In genomic region chr3:190309414-190309813, GRCh38 we compare ENCODE assay signal across 35 cellular contexts. TPM values are rescaled to one million over a fixed set of nuclear protein-coding genes. Genes with fewer than 3 reads are reported as not detected.
"Had no signal": no experiment of that assay in that cellular context is flagged by ENCODE, and none has a peak within 500 bp of the region (broad histone marks: within the 10 kb centered on the region; RNA-seq: fewer than 3 reads in every experiment).

No MANE protein-coding gene starts in this region.

- H3K9me3 Mint-ChIP-seq: activated B cell treated with CpG ODN at 0.5 μM for 24 hours; activated CD4-positive, alpha-beta memory T cell treated with anti-CD3 and anti-CD28 coated beads for 36 hours; activated CD8-positive, alpha-beta T cell treated with anti-CD3 and anti-CD28 coated beads for 36 hours; activated naive CD4-positive, alpha-beta T cell treated with anti-CD3 and anti-CD28 coated beads, Interleukin-2, amount 10 ng/mL, durations not matched to agents 7 days and 5 days; activated naive CD4-positive, alpha-beta T cell treated with anti-CD3 and anti-CD28 coated beads, Interleukin-2, amount 50 U/mL, for 24 hours; activated naive CD8-positive, alpha-beta T cell treated with anti-CD3 and anti-CD28 coated beads, Interleukin-2, amount 10 ng/mL, durations not matched to agents 7 days and 5 days; activated naive CD8-positive, alpha-beta T cell treated with anti-CD3 and anti-CD28 coated beads, Interleukin-2, amount 50 U/mL, for 24 hours; activated T-cell treated with anti-CD3 and anti-CD28 coated beads, Interleukin-2, amount 50 U/mL, for 4 hours; brain; central memory CD8-positive, alpha-beta T cell; T-helper 1 cell treated with Interleukin-12 subunit alpha and Interleukin-12 subunit beta and Interleukin-4 antibody, amounts not matched to agents 30 μg/mL and 1 μg/mL, for 36 hours; T-helper 2 cell treated with Interferon-gamma antibody and Interleukin-4, amounts not matched to agents 5 μg/mL and 100 μg/mL, for 36 hours had no signal

- H3K4me3 Mint-ChIP-seq: activated B cell treated with CpG ODN at 0.5 μM for 24 hours; activated CD4-positive, alpha-beta memory T cell treated with anti-CD3 and anti-CD28 coated beads for 36 hours; activated CD4-positive, alpha-beta T cell treated with anti-CD3 and anti-CD28 coated beads, Interleukin-2, amount 10 ng/mL, durations not matched to agents 24 days and 14 days; activated CD8-positive, alpha-beta T cell treated with anti-CD3 and anti-CD28 coated beads for 36 hours; activated naive CD4-positive, alpha-beta T cell treated with anti-CD3 and anti-CD28 coated beads, Interleukin-2, amount 10 ng/mL, durations not matched to agents 7 days and 5 days; activated naive CD4-positive, alpha-beta T cell treated with anti-CD3 and anti-CD28 coated beads, Interleukin-2, amount 50 U/mL, for 24 hours; activated naive CD8-positive, alpha-beta T cell; activated naive CD8-positive, alpha-beta T cell treated with anti-CD3 and anti-CD28 coated beads, Interleukin-2, amount 10 ng/mL, durations not matched to agents 7 days and 5 days; activated naive CD8-positive, alpha-beta T cell treated with anti-CD3 and anti-CD28 coated beads, Interleukin-2, amount 50 U/mL, for 24 hours; activated T-cell treated with anti-CD3 and anti-CD28 coated beads, Interleukin-2, amount 50 U/mL, for 4 hours; brain; central memory CD8-positive, alpha-beta T cell; T-helper 1 cell treated with Interleukin-12 subunit alpha and Interleukin-12 subunit beta and Interleukin-4 antibody, amounts not matched to agents 30 μg/mL and 1 μg/mL, for 36 hours; T-helper 2 cell treated with Interferon-gamma antibody and Interleukin-4, amounts not matched to agents 5 μg/mL and 100 μg/mL, for 36 hours had no signal

- DNase-seq: activated B cell treated with CpG ODN at 0.5 μM for 24 hours; activated CD4-positive, alpha-beta memory T cell treated with anti-CD3 and anti-CD28 coated beads for 36 hours; activated CD4-positive, alpha-beta T cell treated with anti-CD3 and anti-CD28 coated beads for 4 hours; activated CD4-positive, alpha-beta T cell treated with anti-CD3 and anti-CD28 coated beads, Interleukin-2, amount 10 ng/mL, durations not matched to agents 24 days and 14 days; activated CD4-positive, alpha-beta T cell treated with anti-CD3 and anti-CD28 coated beads, Interleukin-2, amount 50 U/mL, for 1 hour; activated CD4-positive, alpha-beta T cell treated with anti-CD3 and anti-CD28 coated beads, Interleukin-2, amount 50 U/mL, for 4 hours; activated CD4-positive, CD25-positive, alpha-beta regulatory T cell treated with anti-CD3 and anti-CD28 coated beads, Interleukin-2, amount 50 U/mL, for 72 hours; activated CD8-positive, alpha-beta memory T cell treated with anti-CD3 and anti-CD28 coated beads, Interleukin-2, amount 50 U/mL, for 4 hours; activated CD8-positive, alpha-beta T cell treated with anti-CD3 and anti-CD28 coated beads for 36 hours; activated effector memory CD4-positive, alpha-beta T cell treated with Interleukin-2 at 50 U/mL for 16 hours; activated gamma-delta T cell; activated naive CD4-positive, alpha-beta T cell treated with anti-CD3 and anti-CD28 coated beads, Interleukin-2, amount 10 ng/mL, durations not matched to agents 7 days and 5 days; activated naive CD4-positive, alpha-beta T cell treated with Interleukin-2 at 50 U/mL for 16 hours; activated naive CD8-positive, alpha-beta T cell treated with anti-CD3 and anti-CD28 coated beads, Interleukin-2, amount 10 ng/mL, durations not matched to agents 7 days and 5 days; activated naive CD8-positive, alpha-beta T cell treated with anti-CD3 and anti-CD28 coated beads, Interleukin-2, amount 50 U/mL, for 24 hours; activated T-cell treated with anti-CD3 and anti-CD28 coated beads for 4 hours; activated T-cell treated with anti-CD3 and anti-CD28 coated beads, Interleukin-2, amount 50 U/mL, for 1 hour; activated T-cell treated with anti-CD3 and anti-CD28 coated beads, Interleukin-2, amount 50 U/mL, for 4 hours; amygdala; anterior cingulate cortex; caudate nucleus; cerebellar nuclear complex; T-helper 1 cell; T-helper 2 cell; T-helper 9 cell had no signal

- H3K27me3 Mint-ChIP-seq: activated CD4-positive, alpha-beta T cell treated with anti-CD3 and anti-CD28 coated beads, Interleukin-2, amount 10 ng/mL, durations not matched to agents 24 days and 14 days; activated naive CD4-positive, alpha-beta T cell treated with anti-CD3 and anti-CD28 coated beads, Interleukin-2, amount 10 ng/mL, durations not matched to agents 7 days and 5 days; activated naive CD8-positive, alpha-beta T cell treated with anti-CD3 and anti-CD28 coated beads, Interleukin-2, amount 10 ng/mL, durations not matched to agents 7 days and 5 days; brain; central memory CD8-positive, alpha-beta T cell had no signal

- H3K27ac ChIP-seq: ascending aorta, cardiac muscle cell, VCaP had no signal

- H3K4me1 ChIP-seq: ascending aorta had no signal

- H3K9me3 ChIP-seq: ascending aorta had no signal

- H3K4me3 ChIP-seq: ascending aorta, cardiac muscle cell had no signal

- ATAC-seq: activated CD8-positive, alpha-beta T cell treated with anti-CD3 and anti-CD28 coated beads for 36 hours; activated naive CD8-positive, alpha-beta T cell treated with anti-CD3 and anti-CD28 coated beads, Interleukin-2, amount 50 U/mL, for 24 hours; activated T-cell treated with anti-CD3 and anti-CD28 coated beads, Interleukin-2, amount 50 U/mL, for 4 hours had no signal

- H3K36me3 ChIP-seq: ascending aorta, cardiac muscle cell had no signal

- H3K4me1 Mint-ChIP-seq: activated B cell treated with CpG ODN at 0.5 μM for 24 hours; brain; central memory CD8-positive, alpha-beta T cell had no signal

- H3K27ac Mint-ChIP-seq: activated B cell treated with CpG ODN at 0.5 μM for 24 hours; activated CD4-positive, alpha-beta memory T cell treated with anti-CD3 and anti-CD28 coated beads for 36 hours; activated CD4-positive, alpha-beta T cell treated with anti-CD3 and anti-CD28 coated beads, Interleukin-2, amount 10 ng/mL, durations not matched to agents 24 days and 14 days; activated CD8-positive, alpha-beta T cell treated with anti-CD3 and anti-CD28 coated beads for 36 hours; activated naive CD4-positive, alpha-beta T cell treated with anti-CD3 and anti-CD28 coated beads, Interleukin-2, amount 10 ng/mL, durations not matched to agents 7 days and 5 days; activated naive CD4-positive, alpha-beta T cell treated with anti-CD3 and anti-CD28 coated beads, Interleukin-2, amount 50 U/mL, for 24 hours; activated naive CD8-positive, alpha-beta T cell treated with anti-CD3 and anti-CD28 coated beads, Interleukin-2, amount 10 ng/mL, durations not matched to agents 7 days and 5 days; activated naive CD8-positive, alpha-beta T cell treated with anti-CD3 and anti-CD28 coated beads, Interleukin-2, amount 50 U/mL, for 24 hours; activated T-helper 2 cell treated with anti-CD3 and anti-CD28 coated beads, Interferon-gamma antibody, Interleukin-2, Interleukin-4, amounts not matched to agents 10 μg/mL and 5 μg/mL and 100 μg/mL, durations not matched to agents 14 hours and 24 hours and 36 hours; brain; T-helper 1 cell treated with Interleukin-12 subunit alpha and Interleukin-12 subunit beta and Interleukin-4 antibody, amounts not matched to agents 30 μg/mL and 1 μg/mL, for 36 hours; T-helper 2 cell treated with Interferon-gamma antibody and Interleukin-4, amounts not matched to agents 5 μg/mL and 100 μg/mL, for 36 hours had no signal

- H3K27me3 ChIP-seq: ascending aorta, cardiac muscle cell had no signal

- H3K36me3 Mint-ChIP-seq: activated CD4-positive, alpha-beta memory T cell treated with anti-CD3 and anti-CD28 coated beads for 36 hours; activated naive CD4-positive, alpha-beta T cell treated with anti-CD3 and anti-CD28 coated beads, Interleukin-2, amount 10 ng/mL, durations not matched to agents 7 days and 5 days; activated naive CD8-positive, alpha-beta T cell; activated naive CD8-positive, alpha-beta T cell treated with anti-CD3 and anti-CD28 coated beads, Interleukin-2, amount 10 ng/mL, durations not matched to agents 7 days and 5 days; brain had no signal

RNA-seq across cellular contexts. Expression of gene CLDN1, which starts 12.8 kb away (rescaled TPM):
- total RNA-seq: activated B cell treated with CpG ODN at 0.5 μM for 24 hours; activated naive CD8-positive, alpha-beta T cell treated with anti-CD3 and anti-CD28 coated beads, Interleukin-2, amount 10 ng/mL, durations not matched to agents 7 days and 5 days had no signal
